8 cellular contexts compared by ENCODE assay signal in genomic region chrX:19343085-19343461, GRCh38. TPM values are rescaled to one million over a fixed set of nuclear protein-coding genes. Genes with fewer than 3 reads are reported as not detected.
DNase-seq lines count a peak whose midpoint lies in the region; FAIRE-seq and TF ChIP-seq lines count a peak whose summit lies in the region.

No MANE protein-coding gene starts in this region.

- peaks cover 3% of the 10 kb centered on the region for H3K4me1 ChIP-seq in keratinocyte (ENCODE audit: control insufficient read depth, extremely low read depth, insufficient read depth, low read length)
- peaks cover 6% of the 10 kb centered on the region for H3K4me1 ChIP-seq in suprapubic skin

- no peak overlapping the region for H3K9ac ChIP-seq in keratinocyte (ENCODE audit: control insufficient read depth, extremely low read depth, insufficient read depth, low read length)

- peak overlapping the region; percentile 87 for H3K4me3 Mint-ChIP-seq in T-helper 1 cell treated with Interleukin-12 subunit alpha and Interleukin-12 subunit beta and Interleukin-4 antibody, amounts not matched to agents 30 μg/mL and 1 μg/mL, for 36 hours
- peak overlapping the region; percentile 90 for H3K4me3 Mint-ChIP-seq in activated T-helper 1 cell treated with anti-CD3 and anti-CD28 coated beads, Interleukin-12 subunit alpha, Interleukin-12 subunit beta, Interleukin-2, Interleukin-4 antibody, amounts not matched to agents 30 ng/mL and 10 ng/mL and 1 ng/mL, durations not matched to agents 14 hours and 24 hours and 36 hours

- H3K36me3 Mint-ChIP-seq in T-helper 1 cell treated with Interleukin-12 subunit alpha and Interleukin-12 subunit beta and Interleukin-4 antibody, amounts not matched to agents 30 μg/mL and 1 μg/mL, for 36 hours (ENCODE audit: low read depth), result no peaks in the 10 kb centered on the region
- H3K36me3 Mint-ChIP-seq in activated T-helper 1 cell treated with anti-CD3 and anti-CD28 coated beads, Interleukin-12 subunit alpha, Interleukin-12 subunit beta, Interleukin-2, Interleukin-4 antibody, amounts not matched to agents 30 ng/mL and 10 ng/mL and 1 ng/mL, durations not matched to agents 14 hours and 24 hours and 36 hours (ENCODE audit: low read depth), result peaks cover 4% of the 10 kb centered on the region

- no peaks in the 10 kb centered on the region for H3K36me3 ChIP-seq in keratinocyte (ENCODE audit: control insufficient read depth in 2 of 2, extremely low read depth in 1 of 2, insufficient read depth in 2 of 2, low read length in 2 of 2)
- no peaks in the 10 kb centered on the region for H3K36me3 ChIP-seq in suprapubic skin

- H3K27ac ChIP-seq in keratinocyte (ENCODE audit: control insufficient read depth, insufficient read depth, low read length) (no peak overlapping the region), suprapubic skin (peak overlapping the region; percentile 89)

- WGBS in suprapubic skin, result 67% methylated on average over 10 of the region's 10 CpGs

- H4K20me1 ChIP-seq in keratinocyte (ENCODE audit: control insufficient read depth, extremely low read depth, insufficient read depth, low read length), result no peaks in the 10 kb centered on the region

- H3K4me1 Mint-ChIP-seq in T-helper 1 cell treated with Interleukin-12 subunit alpha and Interleukin-12 subunit beta and Interleukin-4 antibody, amounts not matched to agents 30 μg/mL and 1 μg/mL, for 36 hours (ENCODE audit: low read depth), result peaks cover 11% of the 10 kb centered on the region
- peaks cover 13% of the 10 kb centered on the region for H3K4me1 Mint-ChIP-seq in activated T-helper 1 cell treated with anti-CD3 and anti-CD28 coated beads, Interleukin-12 subunit alpha, Interleukin-12 subunit beta, Interleukin-2, Interleukin-4 antibody, amounts not matched to agents 30 ng/mL and 10 ng/mL and 1 ng/mL, durations not matched to agents 14 hours and 24 hours and 36 hours (ENCODE audit: low read depth)

- DNase-seq in T-helper 1 cell (no peak), keratinocyte (ENCODE audit: low read depth, low spot score) (no peak), suprapubic skin (ENCODE audit: low spot score in 2 of 2) (no peak), NCI-H345 treated with DMSO at 0.1 percent for 48 hours (lab: John Stamatoyannopoulos, UW; ENCODE audit: unreplicated experiment) (no peak), D721Med (ENCODE audit: insufficient read length, low spot score) (no peak)
- no peak for DNase-seq in activated T-helper 1 cell treated with anti-CD3 and anti-CD28 coated beads, Interleukin-12 subunit alpha, Interleukin-12 subunit beta, Interleukin-2, Interleukin-4 antibody, amounts not matched to agents 30 ng/mL and 10 ng/mL and 1 ng/mL, durations not matched to agents 14 hours and 24 hours and 36 hours (ENCODE audit: low spot score)
- DNase-seq in stimulated activated CD4-positive, alpha-beta T cell treated with anti-CD3 and anti-CD28 coated beads, Interleukin-4, amount 100 ng/mL, for 1 hour, result no peak

- peak overlapping the region; percentile 2 to 17 (median 3) for H3K4me3 ChIP-seq in keratinocyte (ENCODE audit: control insufficient read depth in 2 of 3, extremely low read depth in 1 of 3, insufficient read depth in 2 of 3, low read depth in 1 of 3, low read length in 3 of 3)
- H3K4me3 ChIP-seq in suprapubic skin, result peak overlapping the region; percentile 70

- peaks cover 38% of the 10 kb centered on the region for H3K79me2 ChIP-seq in keratinocyte (ENCODE audit: control insufficient read depth, insufficient read depth, low read length)

- dilution Hi-C loops in keratinocyte (cut with MboI; ENCODE audit: extremely low pct_ligation_motif_present, low sequenced_read_pairs), result loop anchor here (25.0 kb wide), 1 partner anchor 931 kb away; no protein-coding TSS in a partner anchor

- intact Hi-C loops in activated T-helper 1 cell treated with anti-CD3 and anti-CD28 coated beads, Interleukin-12 subunit alpha, Interleukin-12 subunit beta, Interleukin-2, Interleukin-4 antibody, amounts not matched to agents 30 ng/mL and 10 ng/mL and 1 ng/mL, durations not matched to agents 14 hours and 24 hours and 36 hours (cut with micrococcal nuclease), result loop anchor here (1.0 to 10.0 kb wide), 7 partner anchors 8 to 1606 kb away; partner anchors contain the start of genes BCLAF3, CDKL5, PHKA2 and RPS6KA3

- H3K27me3 ChIP-seq in keratinocyte (ENCODE audit: control insufficient read depth, extremely low read depth, insufficient read depth, low read length) (no peaks in the 10 kb centered on the region), suprapubic skin (no peaks in the 10 kb centered on the region)

- no peak for TF ChIP-seq POLR2A in suprapubic skin (IDR thresholded peaks at IDR 0.05)

- H3K9me1 ChIP-seq in keratinocyte (ENCODE audit: control insufficient read depth, extremely low read depth, insufficient read depth, low read length), result no peaks in the 10 kb centered on the region

- H3K27me3 Mint-ChIP-seq in T-helper 1 cell treated with Interleukin-12 subunit alpha and Interleukin-12 subunit beta and Interleukin-4 antibody, amounts not matched to agents 30 μg/mL and 1 μg/mL, for 36 hours (ENCODE audit: low read depth), result no peaks in the 10 kb centered on the region
- peaks cover 2% of the 10 kb centered on the region for H3K27me3 Mint-ChIP-seq in activated T-helper 1 cell treated with anti-CD3 and anti-CD28 coated beads, Interleukin-12 subunit alpha, Interleukin-12 subunit beta, Interleukin-2, Interleukin-4 antibody, amounts not matched to agents 30 ng/mL and 10 ng/mL and 1 ng/mL, durations not matched to agents 14 hours and 24 hours and 36 hours (ENCODE audit: insufficient read depth)

- no peaks in the 10 kb centered on the region for H3K9me3 ChIP-seq in keratinocyte (ENCODE audit: control insufficient read depth, low read depth, low read length)
- no peaks in the 10 kb centered on the region for H3K9me3 ChIP-seq in suprapubic skin

- no peak for TF ChIP-seq CTCF in keratinocyte (optimal IDR thresholded peaks at IDR 0.05 in 1 of 3, IDR thresholded peaks at IDR 0.05 in 1 of 3, conservative IDR thresholded peaks at IDR 0.05 in 1 of 3; ENCODE audit: extremely low read depth in 1 of 3, insufficient read depth in 2 of 3, low read length in 3 of 3)
- TF ChIP-seq CTCF in suprapubic skin (IDR thresholded peaks at IDR 0.05), result no peak
- no peak for TF ChIP-seq CTCF in D721Med (IDR thresholded peaks at IDR 0.05; ENCODE audit: insufficient read depth, missing control alignments)

- peak overlapping the region; percentile 3 for H2AFZ ChIP-seq in keratinocyte (ENCODE audit: control insufficient read depth, low read length)

- FAIRE-seq in keratinocyte (lab: Jason Lieb, UNC) (no peak), D721Med (lab: Jason Lieb, UNC) (no peak)

- TF ChIP-seq EP300 in suprapubic skin (IDR thresholded peaks at IDR 0.05), result no peak

- H3K9me3 Mint-ChIP-seq in T-helper 1 cell treated with Interleukin-12 subunit alpha and Interleukin-12 subunit beta and Interleukin-4 antibody, amounts not matched to agents 30 μg/mL and 1 μg/mL, for 36 hours, result no peaks in the 10 kb centered on the region
- H3K9me3 Mint-ChIP-seq in activated T-helper 1 cell treated with anti-CD3 and anti-CD28 coated beads, Interleukin-12 subunit alpha, Interleukin-12 subunit beta, Interleukin-2, Interleukin-4 antibody, amounts not matched to agents 30 ng/mL and 10 ng/mL and 1 ng/mL, durations not matched to agents 14 hours and 24 hours and 36 hours, result no peaks in the 10 kb centered on the region

- H3K27ac Mint-ChIP-seq in T-helper 1 cell treated with Interleukin-12 subunit alpha and Interleukin-12 subunit beta and Interleukin-4 antibody, amounts not matched to agents 30 μg/mL and 1 μg/mL, for 36 hours, result peak overlapping the region; percentile 67
- peak overlapping the region; percentile 90 for H3K27ac Mint-ChIP-seq in activated T-helper 1 cell treated with anti-CD3 and anti-CD28 coated beads, Interleukin-12 subunit alpha, Interleukin-12 subunit beta, Interleukin-2, Interleukin-4 antibody, amounts not matched to agents 30 ng/mL and 10 ng/mL and 1 ng/mL, durations not matched to agents 14 hours and 24 hours and 36 hours

- H3K4me2 ChIP-seq in keratinocyte (ENCODE audit: control insufficient read depth, extremely low read depth, insufficient read depth, low read depth, low read length), result peak overlapping the region; percentile 29

RNA-seq across cellular contexts. Expression of gene PDHA1, which starts 0.7 kb away (rescaled TPM):
- total RNA-seq in activated T-helper 1 cell treated with anti-CD3 and anti-CD28 coated beads, Interleukin-12 subunit alpha, Interleukin-12 subunit beta, Interleukin-2, Interleukin-4 antibody, amounts not matched to agents 30 ng/mL and 10 ng/mL and 1 ng/mL, durations not matched to agents 14 hours and 24 hours and 36 hours, result 213 and 218 TPM in 2 replicates
- polyA plus RNA-seq in keratinocyte, result 163 to 236 TPM (median 202 TPM) in 3 replicates
- 51.7 TPM for polyA plus RNA-seq in keratinocyte (2011; ENCODE audit: low read depth)
- polyA plus RNA-seq in keratinocyte (2011; cell fraction: cytosol; rRNA removed), result 133 and 143 TPM in 2 replicates
- 208 and 267 TPM in 2 replicates for polyA plus RNA-seq in keratinocyte (2011; cell fraction: nucleus; rRNA removed)
- 96.0 and 146 TPM in 2 replicates for polyA plus RNA-seq in keratinocyte (2012; ENCODE audit: low replicate concordance)
- 70.1 to 113 TPM (median 72.9 TPM) in 3 replicates for polyA minus RNA-seq in keratinocyte
- 66.6 TPM for polyA minus RNA-seq in keratinocyte (2011; cell fraction: cytosol; rRNA and poly(A)+ RNA removed)
- 38.6 and 54.1 TPM in 2 replicates for polyA minus RNA-seq in keratinocyte (2011; cell fraction: nucleus; rRNA and poly(A)+ RNA removed)
- 100 to 1,000 TPM in 2 of 4 donors, 10 to 100 TPM in 2; 56.4 to 137 (median 105) TPM for total RNA-seq in suprapubic skin
